ENCODE assay signal across 8 cellular contexts in the genomic region with DNA sequence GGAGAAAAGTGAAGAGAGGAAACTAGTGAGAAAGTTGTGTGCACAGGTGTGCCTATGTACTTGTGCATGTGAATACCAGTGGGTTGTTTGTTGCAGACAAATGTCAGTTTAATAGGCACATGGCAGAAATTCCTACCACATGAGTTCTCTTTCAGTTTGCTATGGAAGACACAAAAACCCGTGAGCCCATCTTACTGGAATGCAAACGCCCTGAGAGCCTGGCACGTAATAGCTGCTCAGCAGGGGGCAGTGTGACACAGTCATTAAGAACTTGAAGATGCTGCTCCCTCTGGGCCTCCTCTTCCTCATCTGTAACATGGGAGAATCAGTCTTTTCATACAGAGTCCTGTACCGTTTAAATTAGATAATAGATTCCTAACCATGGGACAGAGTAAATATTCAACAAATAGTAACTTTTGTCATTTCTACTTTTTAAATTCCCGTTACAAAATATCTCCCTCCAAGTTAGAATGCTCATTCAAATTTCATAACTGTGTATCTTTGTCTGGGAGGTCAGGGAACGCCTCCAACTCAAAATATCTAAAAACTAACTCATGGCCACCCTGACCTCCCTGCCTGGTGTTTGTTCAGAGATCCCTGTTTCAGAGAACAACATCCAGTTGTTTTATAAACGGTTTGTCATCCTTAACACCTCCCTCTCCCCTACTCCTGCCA.
DNase-seq lines count a peak whose midpoint lies in the region; ATAC-seq, FAIRE-seq and TF ChIP-seq lines count a peak whose summit lies in the region.

No MANE protein-coding gene starts in this region.

- TF ChIP-seq CTCF in GM12865 (IDR thresholded peaks at IDR 0.05; ENCODE audit: insufficient read depth, low read depth, low read length, missing control alignments) (peak; percentile 61), colonic mucosa (IDR thresholded peaks at IDR 0.05) (peak; percentile 38)

- H3K4me3 ChIP-seq in GM12865 (ENCODE audit: low read depth, low read length) (no peak overlapping the region), NT2/D1 (ENCODE audit: insufficient read length, low read depth) (no peak overlapping the region), colonic mucosa (no peak overlapping the region)

- no peak overlapping the region for H3K27ac ChIP-seq in colonic mucosa

- H3K9ac ChIP-seq in NT2/D1 (ENCODE audit: insufficient read length, low read depth), result no peak overlapping the region
- H3K9ac ChIP-seq in colonic mucosa (ENCODE audit: low read depth in 2 of 2, low read length in 2 of 2), result no peak overlapping the region

- ATAC-seq in left lobe of liver (peak; percentile 80), GM18861 (IDR thresholded peaks at IDR 0.05; ENCODE audit: unreplicated experiment) (no peak)

- H3K4me1 ChIP-seq in NT2/D1 (ENCODE audit: insufficient read depth, insufficient read length), result no peaks in the 10 kb centered on the region
- H3K4me1 ChIP-seq in colonic mucosa, result no peaks in the 10 kb centered on the region

- DNase-seq in A172 (ENCODE audit: low spot score) (peak; percentile 81), GM12865 (ENCODE audit: low read depth) (peak; percentile 66), NT2/D1 (ENCODE audit: low read depth, low spot score) (peak; percentile 85), colonic mucosa (peak; percentile 54), left lobe of liver (ENCODE audit: low spot score) (peak; percentile 66), urothelium cell line (ENCODE audit: low spot score) (peak; percentile 77), midbrain (lab: John Stamatoyannopoulos, UW) (no peak)

- intact Hi-C loops in colonic mucosa (cut with DNase I), result loop anchor here (10.0 kb wide), 1 partner anchor 809 kb away; no protein-coding TSS in a partner anchor

- no peaks in the 10 kb centered on the region for H3K27me3 ChIP-seq in NT2/D1 (ENCODE audit: insufficient read depth, insufficient read length)
- H3K27me3 ChIP-seq in colonic mucosa, result no peaks in the 10 kb centered on the region

- H3K9me3 ChIP-seq in NT2/D1 (ENCODE audit: insufficient read depth, low read length) (peaks cover 16% of the 10 kb centered on the region), colonic mucosa (no peaks in the 10 kb centered on the region)

- H3K36me3 ChIP-seq in NT2/D1 (ENCODE audit: insufficient read depth, insufficient read length, low read length) (no peaks in the 10 kb centered on the region), colonic mucosa (no peaks in the 10 kb centered on the region)

- no peak for FAIRE-seq in urothelium cell line (lab: Jason Lieb, UNC)
